In the genomic region with DNA sequence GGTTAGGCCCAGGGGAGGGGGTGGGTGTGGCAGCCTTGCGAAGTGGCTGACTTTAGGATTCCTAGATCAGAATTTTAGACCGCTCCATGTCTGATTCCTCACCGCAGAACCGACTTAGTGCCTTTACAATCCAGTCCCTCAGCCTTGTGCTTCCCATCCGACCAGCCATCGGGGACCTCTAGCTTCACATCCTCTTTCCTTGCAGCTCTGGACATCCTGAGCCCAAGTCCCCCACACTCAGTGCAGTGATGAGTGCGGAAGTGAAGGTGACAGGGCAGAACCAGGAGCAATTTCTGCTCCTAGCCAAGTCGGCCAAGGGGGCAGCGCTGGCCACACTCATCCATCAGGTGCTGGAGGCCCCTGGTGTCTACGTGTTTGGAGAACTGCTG, we compare ENCODE assay signal across 7 cellular contexts. TPM values are rescaled to one million over a fixed set of nuclear protein-coding genes. Genes with fewer than 3 reads are reported as not detected.
DNase-seq lines count a peak whose midpoint lies in the region; TF ChIP-seq lines count a peak whose summit lies in the region.

No MANE protein-coding gene starts in this region.

- peaks cover 11% of the 10 kb centered on the region for H3K4me1 ChIP-seq in HEK293 (ENCODE audit: control insufficient read depth, insufficient read depth, low read length)
- H3K4me1 ChIP-seq in iPS-15b (ENCODE audit: control insufficient read depth, insufficient read depth, low read length): peaks cover 3% of the 10 kb centered on the region
- H3K4me1 ChIP-seq in skeletal muscle tissue (ENCODE audit: control insufficient read depth in 3 of 3, insufficient read depth in 3 of 3, low read length in 3 of 3): peaks cover 6 to 12% (median 8%) of the 10 kb centered on the region in 3 donors

- no peaks in the 10 kb centered on the region for H3K9me3 ChIP-seq in HEK293 (ENCODE audit: control insufficient read depth, insufficient read depth, low read depth, low read length)
- H3K9me3 ChIP-seq in iPS-15b (ENCODE audit: control insufficient read depth, insufficient read depth, low read length): no peaks in the 10 kb centered on the region
- H3K9me3 ChIP-seq in skeletal muscle tissue (ENCODE audit: control insufficient read depth in 3 of 3, low read length in 3 of 3): no peaks in the 10 kb centered on the region

- H3K4me3 Mint-ChIP-seq in activated naive CD8-positive, alpha-beta T cell treated with anti-CD3 and anti-CD28 coated beads for 36 hours: peak overlapping the region; percentile 90

- POLR2A ChIA-PET in HEK293 (lab: Yijun Ruan, JAX): interaction anchor here (0.6 to 4.0 kb wide), 28 partner anchors 9 to 415 kb away, joined by 3 to 104 read pairs (median 5); a partner anchor contains a TSS

- CTCF ChIA-PET in HEK293 (lab: Yijun Ruan, JAX): interaction anchor here (0.7 to 3.5 kb wide), 6 partner anchors 11 to 105 kb away, joined by 3 to 21 read pairs (median 3); a partner anchor contains a TSS

- DNase-seq in GM12865 (ENCODE audit: low read depth) (peak; percentile 69), NCI-H69 (lab: John Stamatoyannopoulos, UW) (peak; percentile 60), NCI-H2081 treated with DMSO at 0.1 percent for 48 hours (lab: John Stamatoyannopoulos, UW) (no peak)
- DNase-seq in activated naive CD8-positive, alpha-beta T cell treated with anti-CD3 and anti-CD28 coated beads for 36 hours: peak; percentile 33

- peaks cover 18% of the 10 kb centered on the region for H3K4me1 Mint-ChIP-seq in activated naive CD8-positive, alpha-beta T cell treated with anti-CD3 and anti-CD28 coated beads for 36 hours

- H3K27me3 ChIP-seq in iPS-15b (ENCODE audit: control insufficient read depth, insufficient read depth, low read length) (no peaks in the 10 kb centered on the region), skeletal muscle tissue (ENCODE audit: control insufficient read depth in 3 of 3, insufficient read depth in 3 of 3, low read length in 3 of 3) (peaks cover 0 to 3% (median 0%) of the 10 kb centered on the region in 3 donors)

- H3K27ac ChIP-seq in HEK293 (ENCODE audit: extremely low read depth, low read depth, low read length): peak overlapping the region; percentile 63
- H3K27ac ChIP-seq in skeletal muscle tissue (ENCODE audit: low read depth, low read length): peak overlapping the region; percentile 91

- H3K4me3 ChIP-seq in GM12865 (ENCODE audit: low read depth, low read length) (peak overlapping the region; percentile 70), HEK293 (ENCODE audit: low read depth, low read length) (peak overlapping the region; percentile 46), iPS-15b (ENCODE audit: low read depth, low read length) (peak overlapping the region; percentile 90), skeletal muscle tissue (ENCODE audit: low read length in 3 of 3) (peak overlapping the region; percentile 82 to 94 (median 86))

- H3K36me3 Mint-ChIP-seq in activated naive CD8-positive, alpha-beta T cell treated with anti-CD3 and anti-CD28 coated beads for 36 hours: peaks cover 9% of the 10 kb centered on the region

- no peaks in the 10 kb centered on the region for H3K27me3 Mint-ChIP-seq in activated naive CD8-positive, alpha-beta T cell treated with anti-CD3 and anti-CD28 coated beads for 36 hours

- TF ChIP-seq CTCF in GM12865 (IDR thresholded peaks at IDR 0.05; ENCODE audit: insufficient read depth, low read depth, low read length, missing control alignments) (no peak), HEK293 (tag by site-specific recombination; IDR thresholded peaks at IDR 0.05) (no peak)

- H3K36me3 ChIP-seq in HEK293 (ENCODE audit: control insufficient read depth in 2 of 2, insufficient read depth in 1 of 2, low read length in 2 of 2) (peaks cover 10 to 27% of the 10 kb centered on the region in 2 experiments), iPS-15b (ENCODE audit: control insufficient read depth, insufficient read depth, low read length) (peaks cover 9% of the 10 kb centered on the region), skeletal muscle tissue (ENCODE audit: control insufficient read depth in 3 of 3, insufficient read depth in 3 of 3, low read length in 3 of 3) (peaks cover 20 to 23% (median 22%) of the 10 kb centered on the region in 3 donors)

- peak overlapping the region; percentile 95 for H3K27ac Mint-ChIP-seq in activated naive CD8-positive, alpha-beta T cell treated with anti-CD3 and anti-CD28 coated beads for 36 hours

- no peaks in the 10 kb centered on the region for H3K9me3 Mint-ChIP-seq in activated naive CD8-positive, alpha-beta T cell treated with anti-CD3 and anti-CD28 coated beads for 36 hours

- H3K9ac ChIP-seq in iPS-15b (ENCODE audit: low read depth, low read length) (peak overlapping the region; percentile 91), skeletal muscle tissue (ENCODE audit: low read depth in 1 of 3, low read length in 3 of 3) (peak overlapping the region; percentile 77 to 82 (median 79))

TF ChIP-seq in HEK293, 187 proteins besides CTCF, POLR2A, EP300 and RAD21:
- TF ChIP-seq ZNF10 (tag by site-specific recombination; IDR thresholded peaks at IDR 0.05) (peak; percentile 82), ZSCAN16 (tag by site-specific recombination; IDR thresholded peaks at IDR 0.05) (no peak), ZNF202 (tag by site-specific recombination; IDR thresholded peaks at IDR 0.05; ENCODE audit: borderline replicate concordance) (no peak), ZNF785 (tag by site-specific recombination; IDR thresholded peaks at IDR 0.05) (no peak), ZNF155 (tag by site-specific recombination; IDR thresholded peaks at IDR 0.05) (no peak)
- TF ChIP-seq, protein P1, sequence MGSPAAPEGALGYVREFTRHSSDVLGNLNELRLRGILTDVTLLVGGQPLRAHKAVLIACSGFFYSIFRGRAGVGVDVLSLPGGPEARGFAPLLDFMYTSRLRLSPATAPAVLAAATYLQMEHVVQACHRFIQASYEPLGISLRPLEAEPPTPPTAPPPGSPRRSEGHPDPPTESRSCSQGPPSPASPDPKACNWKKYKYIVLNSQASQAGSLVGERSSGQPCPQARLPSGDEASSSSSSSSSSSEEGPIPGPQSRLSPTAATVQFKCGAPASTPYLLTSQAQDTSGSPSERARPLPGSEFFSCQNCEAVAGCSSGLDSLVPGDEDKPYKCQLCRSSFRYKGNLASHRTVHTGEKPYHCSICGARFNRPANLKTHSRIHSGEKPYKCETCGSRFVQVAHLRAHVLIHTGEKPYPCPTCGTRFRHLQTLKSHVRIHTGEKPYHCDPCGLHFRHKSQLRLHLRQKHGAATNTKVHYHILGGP (tag by site-specific recombination; IDR thresholded peaks at IDR 0.05): no peak

RNA-seq across cellular contexts. Expression of a gene that starts 0.6 kb away (rescaled TPM):
- total RNA-seq in activated naive CD8-positive, alpha-beta T cell treated with anti-CD3 and anti-CD28 coated beads for 36 hours: 10 to 100 TPM; 37.1 to 41.6 TPM
- total RNA-seq in skeletal muscle tissue: 30.8 TPM

RNA-seq across cellular contexts. Expression of a gene that starts 23.8 kb away (rescaled TPM):
- under 1 TPM in 1 of 2 experiments, not detected in 1; 0.37 TPM for total RNA-seq in activated naive CD8-positive, alpha-beta T cell treated with anti-CD3 and anti-CD28 coated beads for 36 hours
- under 0.01 TPM for total RNA-seq in skeletal muscle tissue

RNA-seq across cellular contexts. Expression of a gene that starts 28.5 kb away (rescaled TPM):
- total RNA-seq in activated naive CD8-positive, alpha-beta T cell treated with anti-CD3 and anti-CD28 coated beads for 36 hours: 100 to 1,000 TPM; 134 to 141 TPM
- total RNA-seq in skeletal muscle tissue: 73.6 TPM

RNA-seq across cellular contexts. Expression of a gene that starts 35.2 kb away (rescaled TPM):
- total RNA-seq in activated naive CD8-positive, alpha-beta T cell treated with anti-CD3 and anti-CD28 coated beads for 36 hours: 10 to 100 TPM; 60.6 to 61.8 TPM
- 8.4 TPM for total RNA-seq in skeletal muscle tissue

RNA-seq across cellular contexts. Expression of a gene that starts 41.8 kb away (rescaled TPM):
- 10 to 100 TPM; 23.3 to 25.1 TPM for total RNA-seq in activated naive CD8-positive, alpha-beta T cell treated with anti-CD3 and anti-CD28 coated beads for 36 hours
- total RNA-seq in skeletal muscle tissue: 40.2 TPM
